ENCODE assay signal across 18 cellular contexts in genomic region chr2:59389240-59389639, GRCh38.
DNase-seq lines count a peak whose midpoint lies in the region; ATAC-seq, FAIRE-seq and TF ChIP-seq lines count a peak whose summit lies in the region.
"Had no signal": no experiment of that assay in that cellular context is flagged by ENCODE, and none has a peak within 500 bp of the region (broad histone marks: within the 10 kb centered on the region; RNA-seq: fewer than 3 reads in every experiment).

No MANE protein-coding gene starts in this region.

- peak overlapping the region; percentile 44 for H3K4me2 ChIP-seq in A549
- H3K4me2 ChIP-seq: GM23338 had no signal

- H3K9me3 ChIP-seq in A549 (peaks cover 4% of the 10 kb centered on the region; the same call in 1 of the 3 replicates), suprapubic skin (no peaks in the 10 kb centered on the region)
- H3K9me3 ChIP-seq: Peyer's patch, tibial artery had no signal

- no peak overlapping the region; a peak in 1 of 6 replicates for H3K27ac ChIP-seq in A549
- H3K27ac ChIP-seq in suprapubic skin, result no peak overlapping the region
- H3K27ac ChIP-seq: Peyer's patch, tibial artery had no signal

- DNase-seq in A549 (ENCODE audit: low read depth in 1 of 2, low spot score in 1 of 2), result peak; percentile 3 to 70
- peak; percentile 58 for DNase-seq in NCI-H1105 treated with DMSO at 0.1 percent for 48 hours (lab: John Stamatoyannopoulos, UW)
- DNase-seq in astrocyte of the hippocampus (ENCODE audit: low read depth, low spot score), result peak; percentile 46
- DNase-seq in kidney tubule cell (ENCODE audit: low spot score), result peak; percentile 96
- no peak for DNase-seq in activated gamma-delta T cell treated with Interleukin-2 at 50 U/mL for 16 hours
- no peak for DNase-seq in activated CD4-positive, alpha-beta T cell treated with anti-CD3 and anti-CD28 coated beads, Interleukin-2, amount 50 U/mL, for 1 hour
- no peak for DNase-seq in cerebellum (ENCODE audit: low spot score)
- DNase-seq in suprapubic skin (ENCODE audit: low spot score in 2 of 2), result no peak
- DNase-seq: CD8-positive, alpha-beta memory T cell; cerebellar nuclear complex; left cardiac atrium; NCI-H1048; NCI-H510A treated with DMSO at 0.1 percent for 48 hours; Peyer's patch; tibial artery had no signal

- CTCF ChIA-PET in A549 (lab: Yijun Ruan, JAX), result no interaction called here

- TF ChIP-seq POLR2A in A549 (IDR thresholded peaks at IDR 0.05; ENCODE audit: low read length) (no peak), suprapubic skin (IDR thresholded peaks at IDR 0.05) (no peak)

- peak; percentile 62 to 93 for ATAC-seq in A549
- ATAC-seq: activated CD4-positive, CD25-positive, alpha-beta regulatory T cell treated with anti-CD3 and anti-CD28 coated beads, Interleukin-2, amount 50 U/mL, for 24 hours; GM23338; left cardiac atrium had no signal

- peak; percentile 72 to 79; a peak in 3 of 5 replicates for TF ChIP-seq EP300 in A549 (IDR thresholded peaks at IDR 0.05)
- no peak for TF ChIP-seq EP300 in suprapubic skin (IDR thresholded peaks at IDR 0.05)

- H3K4me1 ChIP-seq in A549, result peaks cover 14% of the 10 kb centered on the region; the same call in 2 of the 3 replicates
- no peaks in the 10 kb centered on the region for H3K4me1 ChIP-seq in suprapubic skin
- H3K4me1 ChIP-seq: Peyer's patch, tibial artery had no signal

- H3K36me3 ChIP-seq in suprapubic skin, result no peaks in the 10 kb centered on the region
- H3K36me3 ChIP-seq: Peyer's patch, tibial artery had no signal

- H3K27me3 ChIP-seq in suprapubic skin, result no peaks in the 10 kb centered on the region
- H3K27me3 ChIP-seq: Peyer's patch, tibial artery had no signal

- FAIRE-seq in A549 (lab: Jason Lieb, UNC), result no peak
- FAIRE-seq: A204.1 had no signal

- WGBS in A549 (ENCODE audit: missing lambda C conversion rate), result 6% methylated on average over 1 of the region's 1 CpG
- 29% methylated on average over 1 of the region's 1 CpG for WGBS in suprapubic skin

- TF ChIP-seq CTCF in A549 (IDR thresholded peaks at IDR 0.05) (no peak), suprapubic skin (IDR thresholded peaks at IDR 0.05) (no peak)

- peak in 1 of 2 experiments; percentile 23; a peak in 2 of 5 replicates for TF ChIP-seq RAD21 in A549 (conservative IDR thresholded peaks at IDR 0.05 in 1 of 2, IDR thresholded peaks at IDR 0.05 in 1 of 2)

- H3K4me3 ChIP-seq in A549 (no peak overlapping the region), suprapubic skin (no peak overlapping the region)
- H3K4me3 ChIP-seq: GM23338, Peyer's patch, tibial artery had no signal

- POLR2A ChIA-PET in A549 (lab: Yijun Ruan, JAX), result no interaction called here

TF ChIP-seq in A549, 52 proteins besides CTCF, POLR2A, EP300 and RAD21 (continues in another document):
- TF ChIP-seq SMC3 (IDR thresholded peaks at IDR 0.05) (peak; percentile 25; the same call in 1 of the 3 replicates), RARB (CRISPR knock-in tag; IDR thresholded peaks at IDR 0.05) (no peak), ESRRA (IDR thresholded peaks at IDR 0.05; ENCODE audit: borderline replicate concordance, low read length) (no peak), RNF2 (IDR thresholded peaks at IDR 0.05; ENCODE audit: borderline replicate concordance, low read depth) (no peak), NPAS2 (CRISPR knock-in tag; IDR thresholded peaks at IDR 0.05; ENCODE audit: borderline replicate concordance) (no peak), HOXB5 (CRISPR knock-in tag; IDR thresholded peaks at IDR 0.05) (no peak), REST (IDR thresholded peaks at IDR 0.05) (no peak), NR3C1 (IDR thresholded peaks at IDR 0.05) (no peak), ELK1 (IDR thresholded peaks at IDR 0.05; ENCODE audit: low read depth, low read length) (no peak), FOSL2 (IDR thresholded peaks at IDR 0.05) (peak; percentile 41), FOSL2 (CRISPR knock-in tag; IDR thresholded peaks at IDR 0.05) (peak; percentile 66; the same call in 1 of the 2 replicates), JUNB (IDR thresholded peaks at IDR 0.05) (peak; percentile 87), ATOH8 (CRISPR knock-in tag; IDR thresholded peaks at IDR 0.05; ENCODE audit: low read depth) (no peak), MAZ (IDR thresholded peaks at IDR 0.05; ENCODE audit: borderline replicate concordance, low read depth, low read length) (no peak), RFX5 (IDR thresholded peaks at IDR 0.05) (no peak), CEBPB (IDR thresholded peaks at IDR 0.05) (peak; percentile 64 to 89), CHD4 (IDR thresholded peaks at IDR 0.05; ENCODE audit: borderline replicate concordance) (no peak), FOXS1 (CRISPR knock-in tag; IDR thresholded peaks at IDR 0.05) (no peak), RCOR1 (IDR thresholded peaks at IDR 0.05; ENCODE audit: low read depth, low read length) (no peak), SREBF2 (IDR thresholded peaks at IDR 0.05) (no peak), PHF8 (IDR thresholded peaks at IDR 0.05; ENCODE audit: borderline replicate concordance, low read depth) (no peak), NFE2L2 (conservative IDR thresholded peaks at IDR 0.05; ENCODE audit: low read length) (no peak), CHD2 (IDR thresholded peaks at IDR 0.05; ENCODE audit: low read length, partially characterized antibody) (no peak), EHF (CRISPR knock-in tag; IDR thresholded peaks at IDR 0.05) (no peak), FOSB (CRISPR knock-in tag; IDR thresholded peaks at IDR 0.05) (no peak)
- TF ChIP-seq, protein P1, sequence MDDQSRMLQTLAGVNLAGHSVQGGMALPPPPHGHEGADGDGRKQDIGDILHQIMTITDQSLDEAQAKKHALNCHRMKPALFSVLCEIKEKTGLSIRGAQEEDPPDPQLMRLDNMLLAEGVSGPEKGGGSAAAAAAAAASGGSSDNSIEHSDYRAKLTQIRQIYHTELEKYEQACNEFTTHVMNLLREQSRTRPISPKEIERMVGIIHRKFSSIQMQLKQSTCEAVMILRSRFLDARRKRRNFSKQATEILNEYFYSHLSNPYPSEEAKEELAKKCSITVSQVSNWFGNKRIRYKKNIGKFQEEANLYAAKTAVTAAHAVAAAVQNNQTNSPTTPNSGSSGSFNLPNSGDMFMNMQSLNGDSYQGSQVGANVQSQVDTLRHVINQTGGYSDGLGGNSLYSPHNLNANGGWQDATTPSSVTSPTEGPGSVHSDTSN (IDR thresholded peaks at IDR 0.05), result no peak
- TF ChIP-seq, protein P2, sequence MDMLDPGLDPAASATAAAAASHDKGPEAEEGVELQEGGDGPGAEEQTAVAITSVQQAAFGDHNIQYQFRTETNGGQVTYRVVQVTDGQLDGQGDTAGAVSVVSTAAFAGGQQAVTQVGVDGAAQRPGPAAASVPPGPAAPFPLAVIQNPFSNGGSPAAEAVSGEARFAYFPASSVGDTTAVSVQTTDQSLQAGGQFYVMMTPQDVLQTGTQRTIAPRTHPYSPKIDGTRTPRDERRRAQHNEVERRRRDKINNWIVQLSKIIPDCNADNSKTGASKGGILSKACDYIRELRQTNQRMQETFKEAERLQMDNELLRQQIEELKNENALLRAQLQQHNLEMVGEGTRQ (IDR thresholded peaks at IDR 0.05), result no peak
- TF ChIP-seq, protein P3, sequence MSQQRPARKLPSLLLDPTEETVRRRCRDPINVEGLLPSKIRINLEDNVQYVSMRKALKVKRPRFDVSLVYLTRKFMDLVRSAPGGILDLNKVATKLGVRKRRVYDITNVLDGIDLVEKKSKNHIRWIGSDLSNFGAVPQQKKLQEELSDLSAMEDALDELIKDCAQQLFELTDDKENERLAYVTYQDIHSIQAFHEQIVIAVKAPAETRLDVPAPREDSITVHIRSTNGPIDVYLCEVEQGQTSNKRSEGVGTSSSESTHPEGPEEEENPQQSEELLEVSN (IDR thresholded peaks at IDR 0.05; ENCODE audit: borderline replicate concordance, low read depth), result no peak

Comparison
In these comparisons a context has a peak if more than half of its experiments do, and no peak if none do; other contexts are left out.
1. DNase-seq: peak in A549 (2 of 2), NCI-H1105 treated with DMSO at 0.1 percent for 48 hours (single experiment), astrocyte of the hippocampus (single experiment) and kidney tubule cell (single experiment); none in activated gamma-delta T cell treated with Interleukin-2 at 50 U/mL for 16 hours (single experiment), activated CD4-positive, alpha-beta T cell treated with anti-CD3 and anti-CD28 coated beads, Interleukin-2, amount 50 U/mL, for 1 hour (single experiment), cerebellum (single experiment) and suprapubic skin (0 of 2).